1 cellular context compared by ENCODE assay signal in genomic region chr5:177332896-177333260, GRCh38.
TF ChIP-seq lines count a peak whose summit lies in the region.

No MANE protein-coding gene starts in this region.

TF ChIP-seq in HepG2, 621 proteins besides CTCF, POLR2A, EP300 and RAD21:
- TF ChIP-seq ZGPAT (CRISPR knock-in tag; IDR thresholded peaks at IDR 0.05), result no peak
- peak; percentile 74 for TF ChIP-seq AGO2 (optimal IDR thresholded peaks at IDR 0.05; ENCODE audit: low read depth, low read length)
